ENCODE assay signal across 26 cellular contexts in genomic region chr13:36559388-36559787, GRCh38.
"Had no signal": no experiment of that assay in that cellular context is flagged by ENCODE, and none has a peak within 500 bp of the region (broad histone marks: within the 10 kb centered on the region; RNA-seq: fewer than 3 reads in every experiment).

No MANE protein-coding gene starts in this region.

- H3K9me3 ChIP-seq: esophagus muscularis mucosa, heart right ventricle, ovary, suprapubic skin, transverse colon, upper lobe of right lung, uterus had no signal

- H3K4me1 ChIP-seq: esophagus muscularis mucosa, foreskin keratinocyte, heart right ventricle, suprapubic skin, transverse colon, upper lobe of right lung, uterus had no signal

- H3K27ac ChIP-seq: coronary artery, esophagus muscularis mucosa, foreskin keratinocyte, heart right ventricle, ovary, suprapubic skin, transverse colon, upper lobe of right lung, uterus had no signal

- ATAC-seq: foreskin keratinocyte; heart right ventricle; left lobe of liver; natural killer cell; sciatic nerve; stimulated activated naive CD8-positive, alpha-beta T cell treated with anti-CD3 and anti-CD28 coated beads, Interleukin-15, amount 100 ng/mL, for 72 hours; upper lobe of right lung had no signal

- H3K36me3 ChIP-seq: esophagus muscularis mucosa, heart right ventricle, ovary, suprapubic skin, transverse colon, upper lobe of right lung, uterus had no signal

- H3K4me3 ChIP-seq: coronary artery, esophagus muscularis mucosa, heart right ventricle, lung, ovary, smooth muscle cell, suprapubic skin, transverse colon, upper lobe of right lung, uterus had no signal

- DNase-seq: dermis blood vessel endothelial cell; effector memory CD4-positive, alpha-beta T cell; foreskin keratinocyte; glutamatergic neuron; heart right ventricle; hippocampal formation; immature natural killer cell; natural killer cell; occipital lobe; ovary; stimulated activated CD4-positive, alpha-beta T cell treated with anti-CD3 and anti-CD28 coated beads, Interleukin-12 subunit alpha, Interleukin-12 subunit beta, amount 100 ng/mL, for 4 hours; stimulated activated CD4-positive, alpha-beta T cell treated with anti-CD3 and anti-CD28 coated beads, Interleukin-1b, Interleukin-23, amount 100 ng/mL, for 48 hours; stimulated activated CD4-positive, alpha-beta T cell treated with anti-CD3 and anti-CD28 coated beads, Interleukin-4, amount 100 ng/mL, for 1 hour; stimulated activated CD8-positive, alpha-beta memory T cell treated with anti-CD3 and anti-CD28 coated beads, Interleukin-4, amount 100 ng/mL, for 48 hours; stimulated activated naive CD4-positive, alpha-beta T cell; stimulated activated naive CD8-positive, alpha-beta T cell treated with anti-CD3 and anti-CD28 coated beads, Interleukin-15, amount 100 ng/mL, for 72 hours; transverse colon; upper lobe of right lung; uterus had no signal

- H3K27me3 ChIP-seq: esophagus muscularis mucosa, foreskin keratinocyte, heart right ventricle, ovary, suprapubic skin, transverse colon, upper lobe of right lung, uterus had no signal
